ENCODE assay signal across 1 cellular context in the genomic region with DNA sequence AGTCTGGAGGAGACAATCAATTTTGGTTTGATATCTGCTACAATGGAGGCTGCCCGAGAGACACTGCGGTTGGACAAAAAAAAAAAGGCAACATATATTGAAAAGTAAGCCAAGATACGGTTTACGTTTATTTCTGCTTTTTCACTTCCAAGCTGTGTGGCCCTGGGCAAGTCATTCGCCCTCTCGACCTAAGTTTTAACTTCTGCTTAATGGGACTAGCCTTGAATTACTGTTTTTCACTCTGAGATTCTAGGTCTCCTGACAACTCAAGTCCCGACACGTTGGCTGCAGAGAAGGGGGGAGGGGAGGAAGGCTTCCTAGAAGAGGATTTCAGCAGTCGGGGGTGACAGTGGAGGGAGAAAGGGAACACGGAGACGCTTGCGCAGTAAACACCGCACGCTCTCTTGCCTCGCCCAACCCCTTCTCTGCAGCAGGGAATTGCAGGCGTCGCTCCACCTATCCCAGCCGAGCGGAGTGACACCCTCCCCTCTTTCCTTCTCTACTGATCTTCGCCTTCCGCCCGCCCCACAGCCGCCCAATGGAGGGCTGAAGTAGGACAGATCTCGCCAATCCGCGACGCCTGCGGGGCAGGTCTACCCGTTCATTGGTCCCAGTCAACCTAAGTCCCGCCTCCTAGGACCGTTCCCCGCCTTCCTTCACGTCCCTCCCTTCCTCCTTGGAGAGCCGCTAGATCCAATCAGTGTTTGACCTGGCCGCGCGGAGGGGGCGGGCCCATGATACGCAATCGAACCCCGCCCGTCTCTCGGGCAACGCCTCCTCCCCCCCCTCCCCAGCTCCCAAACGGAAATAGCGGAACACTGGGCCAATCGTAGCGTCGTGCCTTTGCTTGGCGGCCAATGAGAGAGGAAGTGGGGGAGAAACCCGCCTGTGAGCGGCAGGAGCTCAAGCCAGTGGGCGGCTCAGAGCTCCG.
A peak's percentile ranks its signal among the peaks of the same experiment; 100 is the strongest.
TF ChIP-seq lines count a peak whose summit lies in the region.

No MANE protein-coding gene starts in this region.

TF ChIP-seq in K562, 482 proteins besides CTCF, POLR2A, EP300 and RAD21 (continued from another document and continues in another):
- TF ChIP-seq, protein P1, sequence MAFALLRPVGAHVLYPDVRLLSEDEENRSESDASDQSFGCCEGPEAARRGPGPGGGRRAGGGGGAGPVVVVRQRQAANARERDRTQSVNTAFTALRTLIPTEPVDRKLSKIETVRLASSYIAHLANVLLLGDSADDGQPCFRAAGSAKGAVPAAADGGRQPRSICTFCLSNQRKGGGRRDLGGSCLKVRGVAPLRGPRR (CRISPR knock-in tag; IDR thresholded peaks at IDR 0.05) = no peak; the same call in 1 of the 2 replicates
- TF ChIP-seq PHB (CRISPR knock-in tag; IDR thresholded peaks at IDR 0.05) (no peak), GTF2F1 (IDR thresholded peaks at IDR 0.05; ENCODE audit: low read depth, low read length) (peak; percentile 78; the same call in 1 of the 2 replicates), ZNF24 (IDR thresholded peaks at IDR 0.05) (0 out of 2 replicates have a peak, but pooled peaks have one; percentile 13), ZBED1 (IDR thresholded peaks at IDR 0.05) (peak; percentile 82; the same call in 1 of the 2 replicates), SP2 (IDR thresholded peaks at IDR 0.05; ENCODE audit: extremely low read depth, low read depth, low read length, poor library complexity, severe bottlenecking) (peak; percentile 80), TAF15 (IDR thresholded peaks at IDR 0.05; ENCODE audit: low read depth, low read length) (no peak), MCM3 (IDR thresholded peaks at IDR 0.05) (no peak), SMAD1 (IDR thresholded peaks at IDR 0.05; ENCODE audit: low read depth, low read length, partially characterized antibody) (peak; percentile 28), ZNF134 (CRISPR knock-in tag; conservative IDR thresholded peaks at IDR 0.05) (no peak), BCOR (IDR thresholded peaks at IDR 0.05) (peak; percentile 64; the same call in 1 of the 2 replicates), KLF10 (CRISPR knock-in tag; IDR thresholded peaks at IDR 0.05) (no peak), RAD51 (IDR thresholded peaks at IDR 0.05; ENCODE audit: borderline replicate concordance, low read depth) (0 out of 2 replicates have a peak, but pooled peaks have one; percentile 2), SMARCA5 (IDR thresholded peaks at IDR 0.05) (peak; percentile 51; the same call in 1 of the 2 replicates), XRCC3 (IDR thresholded peaks at IDR 0.05) (no peak), VEZF1 (CRISPR knock-in tag; IDR thresholded peaks at IDR 0.05) (peak; percentile 100), PKNOX1 (IDR thresholded peaks at IDR 0.05) (peak; percentile 99), CHD2 (IDR thresholded peaks at IDR 0.05; ENCODE audit: low read depth, low read length) (peak; percentile 86), CREM (IDR thresholded peaks at IDR 0.05; ENCODE audit: low read depth) (peak; percentile 82; the same call in 1 of the 2 replicates), ZNF224 (CRISPR knock-in tag; IDR thresholded peaks at IDR 0.05) (no peak), FOS (IDR thresholded peaks at IDR 0.05; ENCODE audit: extremely low read depth, insufficient read length) (peak; percentile 96), PML (IDR thresholded peaks at IDR 0.05; ENCODE audit: low read length) (0 out of 2 replicates have a peak, but pooled peaks have one; percentile 49), KLF1 (tag; IDR thresholded peaks at IDR 0.05) (peak; percentile 51; the same call in 1 of the 2 replicates), THAP12 (CRISPR knock-in tag; IDR thresholded peaks at IDR 0.05) (0 out of 2 replicates have a peak, but pooled peaks have one; percentile 45), ZNF280A (IDR thresholded peaks at IDR 0.05; ENCODE audit: low read depth, partially characterized antibody) (no peak), MYC (IDR thresholded peaks at IDR 0.05; ENCODE audit: low read depth, low read length) (peak; percentile 64), MYC (CRISPR knock-in tag; IDR thresholded peaks at IDR 0.05; ENCODE audit: borderline replicate concordance, low read depth) (no peak), ZFP30 (CRISPR knock-in tag; IDR thresholded peaks at IDR 0.05; ENCODE audit: borderline replicate concordance) (no peak), RBM25 (IDR thresholded peaks at IDR 0.05; ENCODE audit: low read depth, low read length, severe bottlenecking) (peak; percentile 92), ZSCAN29 (IDR thresholded peaks at IDR 0.05) (no peak), ZNF165 (CRISPR knock-in tag; IDR thresholded peaks at IDR 0.05; ENCODE audit: borderline replicate concordance) (no peak), RCOR1 (IDR thresholded peaks at IDR 0.05; ENCODE audit: borderline replicate concordance in 1 of 2, low read depth in 2 of 2, low read length in 2 of 2) (peak in 1 of 2 experiments; percentile 46; a peak in 2 of 4 replicates), HINFP (tag; conservative IDR thresholded peaks at IDR 0.05; ENCODE audit: low read depth) (no peak), PHF20 (IDR thresholded peaks at IDR 0.05; ENCODE audit: partially characterized antibody) (no peak)
- TF ChIP-seq, protein P2, sequence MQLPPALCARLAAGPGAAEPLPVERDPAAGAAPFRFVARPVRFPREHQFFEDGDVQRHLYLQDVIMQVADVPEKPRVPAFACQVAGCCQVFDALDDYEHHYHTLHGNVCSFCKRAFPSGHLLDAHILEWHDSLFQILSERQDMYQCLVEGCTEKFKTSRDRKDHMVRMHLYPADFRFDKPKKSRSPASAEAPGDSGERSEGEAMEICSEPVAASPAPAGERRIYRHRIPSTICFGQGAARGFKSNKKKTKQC (CRISPR knock-in tag; IDR thresholded peaks at IDR 0.05) = no peak
- TF ChIP-seq, protein P3, sequence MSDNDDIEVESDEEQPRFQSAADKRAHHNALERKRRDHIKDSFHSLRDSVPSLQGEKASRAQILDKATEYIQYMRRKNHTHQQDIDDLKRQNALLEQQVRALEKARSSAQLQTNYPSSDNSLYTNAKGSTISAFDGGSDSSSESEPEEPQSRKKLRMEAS (CRISPR knock-in tag; IDR thresholded peaks at IDR 0.05) = peak; percentile 65
- TF ChIP-seq, protein P4, sequence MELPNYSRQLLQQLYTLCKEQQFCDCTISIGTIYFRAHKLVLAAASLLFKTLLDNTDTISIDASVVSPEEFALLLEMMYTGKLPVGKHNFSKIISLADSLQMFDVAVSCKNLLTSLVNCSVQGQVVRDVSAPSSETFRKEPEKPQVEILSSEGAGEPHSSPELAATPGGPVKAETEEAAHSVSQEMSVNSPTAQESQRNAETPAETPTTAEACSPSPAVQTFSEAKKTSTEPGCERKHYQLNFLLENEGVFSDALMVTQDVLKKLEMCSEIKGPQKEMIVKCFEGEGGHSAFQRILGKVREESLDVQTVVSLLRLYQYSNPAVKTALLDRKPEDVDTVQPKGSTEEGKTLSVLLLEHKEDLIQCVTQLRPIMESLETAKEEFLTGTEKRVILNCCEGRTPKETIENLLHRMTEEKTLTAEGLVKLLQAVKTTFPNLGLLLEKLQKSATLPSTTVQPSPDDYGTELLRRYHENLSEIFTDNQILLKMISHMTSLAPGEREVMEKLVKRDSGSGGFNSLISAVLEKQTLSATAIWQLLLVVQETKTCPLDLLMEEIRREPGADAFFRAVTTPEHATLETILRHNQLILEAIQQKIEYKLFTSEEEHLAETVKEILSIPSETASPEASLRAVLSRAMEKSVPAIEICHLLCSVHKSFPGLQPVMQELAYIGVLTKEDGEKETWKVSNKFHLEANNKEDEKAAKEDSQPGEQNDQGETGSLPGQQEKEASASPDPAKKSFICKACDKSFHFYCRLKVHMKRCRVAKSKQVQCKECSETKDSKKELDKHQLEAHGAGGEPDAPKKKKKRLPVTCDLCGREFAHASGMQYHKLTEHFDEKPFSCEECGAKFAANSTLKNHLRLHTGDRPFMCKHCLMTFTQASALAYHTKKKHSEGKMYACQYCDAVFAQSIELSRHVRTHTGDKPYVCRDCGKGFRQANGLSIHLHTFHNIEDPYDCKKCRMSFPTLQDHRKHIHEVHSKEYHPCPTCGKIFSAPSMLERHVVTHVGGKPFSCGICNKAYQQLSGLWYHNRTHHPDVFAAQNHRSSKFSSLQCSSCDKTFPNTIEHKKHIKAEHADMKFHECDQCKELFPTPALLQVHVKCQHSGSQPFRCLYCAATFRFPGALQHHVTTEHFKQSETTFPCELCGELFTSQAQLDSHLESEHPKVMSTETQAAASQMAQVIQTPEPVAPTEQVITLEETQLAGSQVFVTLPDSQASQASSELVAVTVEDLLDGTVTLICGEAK (IDR thresholded peaks at IDR 0.05) = peak; percentile 91
- TF ChIP-seq, protein P4 (CRISPR knock-in tag; IDR thresholded peaks at IDR 0.05) = no peak
